Comparison of ENCODE assay signal across 28 cellular contexts in the genomic region with DNA sequence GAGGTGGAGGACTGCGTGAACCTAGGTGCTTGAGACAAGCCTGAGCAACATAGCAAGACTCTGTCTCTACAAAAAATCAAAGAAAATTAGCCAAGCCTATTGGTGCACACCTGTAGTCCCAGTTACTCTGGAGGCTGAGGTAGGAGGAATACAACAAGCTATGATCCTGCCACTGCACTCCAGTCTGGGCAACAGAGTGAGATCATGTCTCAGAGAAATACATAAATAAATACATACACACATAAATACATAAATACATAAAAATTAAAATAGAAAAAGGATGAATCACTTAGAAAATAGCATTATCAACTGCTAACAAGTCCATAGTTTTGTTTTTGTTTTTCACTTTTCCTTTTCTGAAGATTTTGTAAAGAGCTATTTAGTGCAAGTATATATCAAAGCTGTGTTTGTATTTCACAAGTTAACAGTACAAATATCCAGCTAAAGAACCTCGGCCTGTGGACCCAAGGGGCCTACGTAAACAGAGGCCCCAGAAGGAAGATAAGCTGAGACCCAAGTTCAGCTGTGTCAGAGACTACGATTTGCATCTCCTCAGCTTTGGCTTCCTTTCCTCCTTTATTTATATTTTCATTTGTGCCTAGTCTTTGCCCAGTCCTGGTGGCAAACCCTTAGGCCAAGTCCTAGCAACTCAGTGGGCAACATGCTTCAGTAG.
DNase-seq lines count a peak whose midpoint lies in the region; ATAC-seq, FAIRE-seq and TF ChIP-seq lines count a peak whose summit lies in the region.
"Had no signal": no experiment of that assay in that cellular context is flagged by ENCODE, and none has a peak within 500 bp of the region (broad histone marks: within the 10 kb centered on the region; RNA-seq: fewer than 3 reads in every experiment).

No MANE protein-coding gene starts in this region.

- H3K27me3 ChIP-seq in OCI-LY3 (ENCODE audit: low read depth, low read length) (no peaks in the 10 kb centered on the region), hepatocyte (no peaks in the 10 kb centered on the region), smooth muscle cell (ENCODE audit: low read depth) (no peaks in the 10 kb centered on the region)
- H3K27me3 ChIP-seq: BE2C, BLaER1 had no signal

- H3K4me3 ChIP-seq in OCI-LY3 (ENCODE audit: low read length), result no peak overlapping the region
- no peak overlapping the region for H3K4me3 ChIP-seq in hepatocyte
- no peak overlapping the region for H3K4me3 ChIP-seq in smooth muscle cell
- H3K4me3 ChIP-seq: BLaER1, GM12878 had no signal

- H3K4me1 Mint-ChIP-seq in progenitor cell of endocrine pancreas (ENCODE audit: low read depth), result peaks cover 50% of the 10 kb centered on the region
- H3K4me1 Mint-ChIP-seq: CD14-positive monocyte; CD4-positive, alpha-beta memory T cell; CD4-positive, CD25-positive, alpha-beta regulatory T cell; CD8-positive, alpha-beta memory T cell had no signal

- H3K27me3 Mint-ChIP-seq in progenitor cell of endocrine pancreas, result no peaks in the 10 kb centered on the region
- H3K27me3 Mint-ChIP-seq: CD4-positive, alpha-beta memory T cell; CD4-positive, CD25-positive, alpha-beta regulatory T cell; CD8-positive, alpha-beta memory T cell had no signal

- TF ChIP-seq CTCF in OCI-LY3 (IDR thresholded peaks at IDR 0.05; ENCODE audit: low read depth, low read length) (no peak), hepatocyte (IDR thresholded peaks at IDR 0.05; ENCODE audit: poor library complexity) (no peak), progenitor cell of endocrine pancreas (IDR thresholded peaks at IDR 0.05; ENCODE audit: unreplicated experiment) (no peak), smooth muscle cell (IDR thresholded peaks at IDR 0.05; ENCODE audit: borderline replicate concordance, insufficient read depth, poor library complexity, severe bottlenecking) (no peak)

- H3K36me3 Mint-ChIP-seq in progenitor cell of endocrine pancreas (ENCODE audit: insufficient read depth), result no peaks in the 10 kb centered on the region
- H3K36me3 Mint-ChIP-seq: CD14-positive monocyte; CD4-positive, alpha-beta memory T cell; CD4-positive, CD25-positive, alpha-beta regulatory T cell; CD8-positive, alpha-beta memory T cell had no signal

- no peak for ATAC-seq in left lobe of liver
- no peak for ATAC-seq in HG02588 (IDR thresholded peaks at IDR 0.05; ENCODE audit: unreplicated experiment)
- ATAC-seq: GM12878 had no signal

- H2AFZ ChIP-seq in OCI-LY3 (ENCODE audit: low read depth, low read length) (peak overlapping the region; percentile 32; the same call in 1 of the 2 replicates), hepatocyte (no peak overlapping the region), smooth muscle cell (ENCODE audit: low read depth) (peak overlapping the region; percentile 67)

- H3K4me1 ChIP-seq in OCI-LY3 (ENCODE audit: low read length) (no peaks in the 10 kb centered on the region), hepatocyte (ENCODE audit: insufficient read depth) (peaks cover 15% of the 10 kb centered on the region), smooth muscle cell (ENCODE audit: low read depth) (peaks cover 16% of the 10 kb centered on the region)
- H3K4me1 ChIP-seq: BE2C, BLaER1 had no signal

- no peaks in the 10 kb centered on the region for H3K9me3 ChIP-seq in OCI-LY3 (ENCODE audit: insufficient read depth, low read length)
- H3K9me3 ChIP-seq in hepatocyte (ENCODE audit: low read depth), result no peaks in the 10 kb centered on the region
- no peaks in the 10 kb centered on the region for H3K9me3 ChIP-seq in smooth muscle cell (replicated peaks; ENCODE audit: low read depth)
- H3K9me3 ChIP-seq: BE2C, BLaER1 had no signal

- peak; percentile 23 for DNase-seq in hepatocyte (ENCODE audit: low spot score)
- no peak for DNase-seq in progenitor cell of endocrine pancreas (ENCODE audit: low spot score, unreplicated experiment)
- DNase-seq in smooth muscle cell (lab: John Stamatoyannopoulos, UW; ENCODE audit: unreplicated experiment), result no peak
- DNase-seq in H54 (ENCODE audit: insufficient read length, low spot score), result no peak
- no peak for DNase-seq in left lobe of liver (ENCODE audit: low spot score)
- DNase-seq: 8988T; ACHN; BE2C; C1 segment of cervical spinal cord; CD4-positive, alpha-beta memory T cell; CD4-positive, CD25-positive, alpha-beta regulatory T cell; CD8-positive, alpha-beta memory T cell; COR-L47; DMS 273 treated with DMSO at 0.1 percent for 48 hours; DMS153; DMS53; DMS79; DND-41; EL; GDM1 had no signal

- H3F3A ChIP-seq in smooth muscle cell (ENCODE audit: low read depth), result no peaks in the 10 kb centered on the region

- H3K27ac Mint-ChIP-seq in progenitor cell of endocrine pancreas, result peak overlapping the region; percentile 64
- H3K27ac Mint-ChIP-seq: CD14-positive monocyte; CD4-positive, alpha-beta memory T cell; CD4-positive, CD25-positive, alpha-beta regulatory T cell; CD8-positive, alpha-beta memory T cell had no signal

- H3K4me2 ChIP-seq in OCI-LY3 (ENCODE audit: low read length), result no peak overlapping the region
- H3K4me2 ChIP-seq in hepatocyte, result peak overlapping the region; percentile 53
- no peak overlapping the region for H3K4me2 ChIP-seq in smooth muscle cell
- H3K4me2 ChIP-seq: BLaER1 had no signal

- H3K27ac ChIP-seq in OCI-LY3 (ENCODE audit: low read length), result no peak overlapping the region
- peak overlapping the region; percentile 45 for H3K27ac ChIP-seq in hepatocyte
- H3K27ac ChIP-seq in smooth muscle cell (ENCODE audit: low read depth), result no peak overlapping the region
- H3K27ac ChIP-seq: BLaER1 had no signal

- H3K79me2 ChIP-seq in OCI-LY3 (ENCODE audit: low read length) (no peaks in the 10 kb centered on the region), hepatocyte (no peaks in the 10 kb centered on the region), smooth muscle cell (ENCODE audit: low read depth) (no peaks in the 10 kb centered on the region)

- no peaks in the 10 kb centered on the region for H3K9me2 ChIP-seq in hepatocyte (replicated peaks; ENCODE audit: insufficient read depth)

- no peaks in the 10 kb centered on the region for H3K9me3 Mint-ChIP-seq in progenitor cell of endocrine pancreas (ENCODE audit: low read depth)
- H3K9me3 Mint-ChIP-seq: CD14-positive monocyte had no signal

- 56% methylated on average over 4 of the region's 4 CpGs for WGBS in hepatocyte (ENCODE audit: low lambda C conversion rate, missing lambda C conversion rate)
- 66% methylated on average over 4 of the region's 4 CpGs for WGBS in smooth muscle cell (ENCODE audit: low lambda C conversion rate)

- H3K4me3 Mint-ChIP-seq in progenitor cell of endocrine pancreas (ENCODE audit: low read depth), result no peak overlapping the region
- H3K4me3 Mint-ChIP-seq: CD14-positive monocyte; CD4-positive, alpha-beta memory T cell; CD4-positive, CD25-positive, alpha-beta regulatory T cell; CD8-positive, alpha-beta memory T cell had no signal

- no peak overlapping the region for H3K9ac ChIP-seq in OCI-LY3 (ENCODE audit: low read length)
- H3K9ac ChIP-seq in smooth muscle cell (ENCODE audit: low read depth), result no peak overlapping the region
- H3K9ac ChIP-seq: BLaER1 had no signal

- no peak for TF ChIP-seq POLR2A in H54 (IDR thresholded peaks at IDR 0.05; ENCODE audit: low read depth, low read length)

- H3K36me3 ChIP-seq in OCI-LY3 (replicated peaks; ENCODE audit: low read depth, low read length), result no peaks in the 10 kb centered on the region
- H3K36me3 ChIP-seq in hepatocyte (replicated peaks; ENCODE audit: insufficient read depth, low read depth), result no peaks in the 10 kb centered on the region
- no peaks in the 10 kb centered on the region for H3K36me3 ChIP-seq in smooth muscle cell (ENCODE audit: low read depth)
- H3K36me3 ChIP-seq: BE2C, BLaER1 had no signal

- H4K20me1 ChIP-seq in OCI-LY3 (ENCODE audit: insufficient read depth, low read length) (no peaks in the 10 kb centered on the region), hepatocyte (ENCODE audit: insufficient read depth, poor library complexity, severe bottlenecking) (no peaks in the 10 kb centered on the region), smooth muscle cell (ENCODE audit: low read depth) (no peaks in the 10 kb centered on the region)
- H4K20me1 ChIP-seq: BLaER1 had no signal

- no peak for FAIRE-seq in H54 (lab: Jason Lieb, UNC)
- FAIRE-seq: A204.1, GM12878, GM12892, GM18507 had no signal
